ENCODE assay signal across 1 cellular context in the genomic region with DNA sequence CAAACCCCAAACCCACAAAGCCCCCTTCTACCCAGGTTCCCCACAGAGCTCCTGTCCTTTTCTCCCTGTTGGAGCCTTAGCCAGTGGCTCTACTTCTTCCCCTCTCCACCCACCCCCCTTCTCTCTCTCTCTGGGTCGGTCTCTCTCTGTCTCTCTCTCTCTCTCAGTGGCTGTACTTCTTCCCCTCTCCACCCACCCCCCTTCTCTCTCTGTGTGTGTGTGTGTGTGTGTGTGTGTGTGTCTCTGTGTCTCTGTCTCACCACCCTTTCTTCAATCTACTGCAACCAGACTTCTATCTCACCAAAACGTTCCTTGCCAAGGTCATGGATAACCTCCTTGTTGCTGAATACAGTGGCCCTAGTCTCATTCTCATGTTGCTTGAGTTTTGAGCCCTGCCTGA.
TF ChIP-seq lines count a peak whose summit lies in the region.

No MANE protein-coding gene starts in this region.

TF ChIP-seq in GM23338, 12 proteins besides CTCF, POLR2A, EP300 and RAD21:
- TF ChIP-seq ETS1 (IDR thresholded peaks at IDR 0.05) = no peak
- no peak for TF ChIP-seq POLR2AphosphoS5 (IDR thresholded peaks at IDR 0.05; ENCODE audit: low read depth)
- TF ChIP-seq EZH2phosphoT487 (IDR thresholded peaks at IDR 0.05; ENCODE audit: unreplicated experiment) = no peak
- TF ChIP-seq CREB1 (CRISPR knock-in tag; IDR thresholded peaks at IDR 0.05; ENCODE audit: low read depth) = no peak
- no peak for TF ChIP-seq JUNB (IDR thresholded peaks at IDR 0.05; ENCODE audit: unreplicated experiment)
- TF ChIP-seq ZNF114 (CRISPR knock-in tag; IDR thresholded peaks at IDR 0.05) = no peak
- TF ChIP-seq EZH2 (IDR thresholded peaks at IDR 0.05; ENCODE audit: low read depth, unreplicated experiment) = no peak
- no peak for TF ChIP-seq ZNF331 (CRISPR knock-in tag; IDR thresholded peaks at IDR 0.05; ENCODE audit: low read depth)
- no peak for TF ChIP-seq STAT1 (IDR thresholded peaks at IDR 0.05; ENCODE audit: unreplicated experiment)
